In genomic region chr2:30271300-30271699, GRCh38 we compare ENCODE assay signal across 1 cellular context.
TF ChIP-seq lines count a peak whose summit lies in the region.

No MANE protein-coding gene starts in this region.

TF ChIP-seq in K562, 482 proteins besides CTCF, POLR2A, EP300 and RAD21:
- no peak for TF ChIP-seq KLF10 (CRISPR knock-in tag; IDR thresholded peaks at IDR 0.05)
- no peak for TF ChIP-seq MYC (IDR thresholded peaks at IDR 0.05; ENCODE audit: low read depth, low read length)
- TF ChIP-seq MYC (CRISPR knock-in tag; IDR thresholded peaks at IDR 0.05; ENCODE audit: borderline replicate concordance, low read depth): no peak
- TF ChIP-seq PHF8 (IDR thresholded peaks at IDR 0.05; ENCODE audit: borderline replicate concordance, low read length): no peak
- peak; percentile 50; the same call in 1 of the 2 replicates for TF ChIP-seq SPI1 (IDR thresholded peaks at IDR 0.05; ENCODE audit: borderline replicate concordance, low read depth, low read length)
- TF ChIP-seq ZNF561 (CRISPR knock-in tag; conservative IDR thresholded peaks at IDR 0.05): no peak
- 0 out of 2 replicates have a peak, but pooled peaks have one; percentile 9 for TF ChIP-seq RB1 (IDR thresholded peaks at IDR 0.05; ENCODE audit: low read depth)
- no peak for TF ChIP-seq ILK (tag; IDR thresholded peaks at IDR 0.05; ENCODE audit: borderline replicate concordance, low read depth)
- TF ChIP-seq CHAMP1 (IDR thresholded peaks at IDR 0.05): no peak
- no peak for TF ChIP-seq ZSCAN29 (IDR thresholded peaks at IDR 0.05)
- TF ChIP-seq VEZF1 (CRISPR knock-in tag; IDR thresholded peaks at IDR 0.05): no peak
- no peak for TF ChIP-seq BRF2 (IDR thresholded peaks at IDR 0.05; ENCODE audit: borderline replicate concordance, insufficient read depth, insufficient read length)
- TF ChIP-seq RBM39 (optimal IDR thresholded peaks at IDR 0.05; ENCODE audit: low read depth, low read length): no peak
- TF ChIP-seq ARID1B (IDR thresholded peaks at IDR 0.05): peak; percentile 32; the same call in 1 of the 2 replicates
- no peak for TF ChIP-seq ZC3H8 (IDR thresholded peaks at IDR 0.05)
- no peak for TF ChIP-seq MTA2 (IDR thresholded peaks at IDR 0.05; ENCODE audit: low read depth)
